In genomic region chr1:161447040-161447756, GRCh38 we compare ENCODE assay signal across 10 cellular contexts. TPM values are rescaled to one million over a fixed set of nuclear protein-coding genes. Genes with fewer than 3 reads are reported as not detected.
DNase-seq lines count a peak whose midpoint lies in the region; ATAC-seq lines count a peak whose summit lies in the region.
"Not testable (repeated sequence)": the region's sequence is repeated elsewhere in the genome, so short reads cannot be mapped to it uniquely, and the experiment has no call there.
"Had no signal": no experiment of that assay in that cellular context is flagged by ENCODE, and none has a peak within 500 bp of the region (broad histone marks: within the 10 kb centered on the region; RNA-seq: fewer than 3 reads in every experiment).

No MANE protein-coding gene starts in this region.

- peak; percentile 44 for ATAC-seq in GM18498 (IDR thresholded peaks at IDR 0.05; ENCODE audit: unreplicated experiment)
- ATAC-seq in GM19452 (IDR thresholded peaks at IDR 0.05; ENCODE audit: unreplicated experiment) = peak; percentile 57
- peak; percentile 51 for ATAC-seq in GM21786 (IDR thresholded peaks at IDR 0.05; ENCODE audit: unreplicated experiment)
- ATAC-seq in HG02973 (IDR thresholded peaks at IDR 0.05; ENCODE audit: unreplicated experiment) = peak; percentile 31
- peak; percentile 41 for ATAC-seq in HG03442 (IDR thresholded peaks at IDR 0.05; ENCODE audit: unreplicated experiment)
- peak; percentile 42 to 49 for ATAC-seq in activated CD4-positive, CD25-positive, alpha-beta regulatory T cell treated with anti-CD3 and anti-CD28 coated beads, Interleukin-2, amount 50 U/mL, for 24 hours
- peak; percentile 67 for ATAC-seq in esophagus mucosa
- peak; percentile 72 to 82 for ATAC-seq in natural killer cell treated with Interleukin-12 subunit alpha and Interleukin-12 subunit beta and Interleukin-15 and Interleukin-18, amount 100 ng/mL, for 72 hours

- not testable (repeated sequence) for H3K9me3 Mint-ChIP-seq in natural killer cell treated with Interleukin-12 subunit alpha and Interleukin-12 subunit beta and Interleukin-15 and Interleukin-18, amount 100 ng/mL, for 72 hours

- H3K27ac Mint-ChIP-seq in natural killer cell treated with Interleukin-12 subunit alpha and Interleukin-12 subunit beta and Interleukin-15 and Interleukin-18, amount 100 ng/mL, for 72 hours = not testable (repeated sequence)

- H3K36me3 Mint-ChIP-seq in natural killer cell treated with Interleukin-12 subunit alpha and Interleukin-12 subunit beta and Interleukin-15 and Interleukin-18, amount 100 ng/mL, for 72 hours = not testable (repeated sequence)

- DNase-seq in natural killer cell treated with Interleukin-12 subunit alpha and Interleukin-12 subunit beta and Interleukin-15 and Interleukin-18, amount 100 ng/mL, for 72 hours (ENCODE audit: low spot score) = not testable (repeated sequence)

- not testable (repeated sequence) for H3K4me1 Mint-ChIP-seq in natural killer cell treated with Interleukin-12 subunit alpha and Interleukin-12 subunit beta and Interleukin-15 and Interleukin-18, amount 100 ng/mL, for 72 hours (ENCODE audit: low read depth in 2 of 2)

- H3K27me3 Mint-ChIP-seq in natural killer cell treated with Interleukin-12 subunit alpha and Interleukin-12 subunit beta and Interleukin-15 and Interleukin-18, amount 100 ng/mL, for 72 hours = not testable (repeated sequence)

- H3K4me3 Mint-ChIP-seq in natural killer cell treated with Interleukin-12 subunit alpha and Interleukin-12 subunit beta and Interleukin-15 and Interleukin-18, amount 100 ng/mL, for 72 hours = not testable (repeated sequence)

RNA-seq across cellular contexts. Expression of gene FCGR2A, which starts 58.1 kb away (rescaled TPM):
- 3.1 TPM for total RNA-seq in esophagus mucosa
- total RNA-seq in natural killer cell treated with Interleukin-12 subunit alpha and Interleukin-12 subunit beta and Interleukin-15 and Interleukin-18, amount 100 ng/mL, for 72 hours = 1 to 10 TPM in 1 of 2 donors, under 1 TPM in 1; 0.86 to 1.5 TPM
- total RNA-seq: cardiac muscle cell, neural crest cell had no signal
